Comparison of ENCODE assay signal across 10 cellular contexts in genomic region chr1:9655127-9655723, GRCh38. TPM values are rescaled to one million over a fixed set of nuclear protein-coding genes. Genes with fewer than 3 reads are reported as not detected.
DNase-seq lines count a peak whose midpoint lies in the region; ATAC-seq, FAIRE-seq and TF ChIP-seq lines count a peak whose summit lies in the region.
"Had no signal": no experiment of that assay in that cellular context is flagged by ENCODE, and none has a peak within 500 bp of the region (broad histone marks: within the 10 kb centered on the region; RNA-seq: fewer than 3 reads in every experiment).

No MANE protein-coding gene starts in this region.

- H2AFZ ChIP-seq in HepG2 (ENCODE audit: low read length) = no peak overlapping the region

- H3K36me3 ChIP-seq in HepG2 (replicated peaks in 1 of 2; ENCODE audit: control insufficient read depth in 1 of 2, insufficient read depth in 2 of 2, low read length in 2 of 2) = no peaks in the 10 kb centered on the region
- H3K36me3 ChIP-seq: gastroesophageal sphincter had no signal

- WGBS in HepG2 (ENCODE audit: low lambda C conversion rate) = 41% methylated on average over 11 of the region's 11 CpGs

- DNase-seq in GM19239 (ENCODE audit: insufficient read length, low spot score) = no peak
- DNase-seq in activated CD4-positive, alpha-beta T cell treated with anti-CD3 and anti-CD28 coated beads for 1 hour = peak; percentile 30
- DNase-seq in activated naive CD8-positive, alpha-beta T cell treated with anti-CD3 and anti-CD28 coated beads, Interleukin-2, amount 50 U/mL, for 16 hours (ENCODE audit: low read depth, low spot score) = peak; percentile 32
- peak; percentile 34 to 47 for DNase-seq in stimulated activated CD8-positive, alpha-beta memory T cell treated with anti-CD3 and anti-CD28 coated beads, Interleukin-15, amount 100 ng/mL, for 4 hours (ENCODE audit: low read depth in 2 of 2)
- DNase-seq in HepG2 (ENCODE audit: low spot score) = no peak

- CTCF ChIA-PET in HepG2 (lab: Yijun Ruan, JAX; ENCODE audit: low intra/inter-chr PET ratio, low total read pairs) = no interaction called here

- TF ChIP-seq CTCF in HepG2 (CRISPR knock-in tag; IDR thresholded peaks at IDR 0.05) = no peak

- intact Hi-C loops in HepG2 (cut with micrococcal nuclease; ENCODE audit: unreplicated experiment) = no loop called here

- no peaks in the 10 kb centered on the region for H3K4me1 ChIP-seq in HepG2 (ENCODE audit: insufficient read depth, low read length)

- H3K9me3 ChIP-seq in HepG2 (ENCODE audit: low read length) = no peaks in the 10 kb centered on the region
- H3K9me3 ChIP-seq: gastroesophageal sphincter had no signal

- no peaks in the 10 kb centered on the region for H4K20me1 ChIP-seq in HepG2 (ENCODE audit: insufficient read depth, low read length)

- no peaks in the 10 kb centered on the region for H3K79me2 ChIP-seq in HepG2 (ENCODE audit: insufficient read depth, low read length)

- no peak for TF ChIP-seq RAD21 in HepG2 (CRISPR knock-in tag; IDR thresholded peaks at IDR 0.05)

- in situ Hi-C loops in HepG2 (cut with HindIII; ENCODE audit: extremely low pct_ligation_motif_present, low pct_unique_long_range_greater_than_20kb) = no loop called here

- POLR2A ChIA-PET in HepG2 (lab: Yijun Ruan, JAX) = no interaction called here

- H3K4me3 ChIP-seq in HepG2 (replicated peaks in 1 of 3; ENCODE audit: insufficient read depth in 1 of 3, low read depth in 2 of 3, low read length in 3 of 3) = no peak overlapping the region
- H3K4me3 ChIP-seq: gastroesophageal sphincter had no signal

- H3K27ac ChIP-seq in HepG2 (ENCODE audit: extremely low read length, insufficient read depth, low read length) = no peak overlapping the region
- H3K27ac ChIP-seq: gastroesophageal sphincter had no signal

- no peak for ATAC-seq in GM19467 (IDR thresholded peaks at IDR 0.05; ENCODE audit: unreplicated experiment)
- no peak for ATAC-seq in GM21360 (IDR thresholded peaks at IDR 0.05; ENCODE audit: unreplicated experiment)
- no peak for ATAC-seq in HepG2
- ATAC-seq in GM19023 (IDR thresholded peaks at IDR 0.05; ENCODE audit: unreplicated experiment) = no peak
- ATAC-seq: gastroesophageal sphincter had no signal

- peaks cover 7 to 44% of the 10 kb centered on the region in 2 experiments; a peak in 4 of 5 replicates for H3K27me3 ChIP-seq in HepG2 (ENCODE audit: control insufficient read depth in 1 of 2, insufficient read depth in 2 of 2, low read length in 2 of 2)

- TF ChIP-seq EP300 in HepG2 (IDR thresholded peaks at IDR 0.05; ENCODE audit: low read depth in 2 of 2, low read length in 2 of 2) (no peak), HepG2 (CRISPR knock-in tag; IDR thresholded peaks at IDR 0.05; ENCODE audit: borderline replicate concordance) (no peak)

- no peak for TF ChIP-seq POLR2A in HepG2 (IDR thresholded peaks at IDR 0.05; ENCODE audit: insufficient read depth in 1 of 2, low read depth in 2 of 2, low read length in 2 of 2)

- H3K4me2 ChIP-seq in HepG2 (ENCODE audit: low read depth, low read length) = no peak overlapping the region

- H3K9ac ChIP-seq in HepG2 (ENCODE audit: insufficient read depth, low read depth, low read length) = no peak overlapping the region

- BruUV-seq in HepG2 (replicated peaks; lab: Mats Ljungman, UMichigan) = no TSS peak

- FAIRE-seq in GM19239 (lab: Jason Lieb, UNC) = peak; percentile 95
- no peak for FAIRE-seq in HepG2 (lab: Jason Lieb, UNC)
- FAIRE-seq: bronchial epithelial cell had no signal

TF ChIP-seq in HepG2, 621 proteins besides CTCF, POLR2A, EP300 and RAD21 (continues in another document):
- no peak for TF ChIP-seq ZNF264 (CRISPR knock-in tag; IDR thresholded peaks at IDR 0.05)
- TF ChIP-seq RCOR2 (CRISPR knock-in tag; IDR thresholded peaks at IDR 0.05) = no peak
- TF ChIP-seq THYN1 (CRISPR knock-in tag; IDR thresholded peaks at IDR 0.05; ENCODE audit: borderline replicate concordance, low read depth) = no peak
- TF ChIP-seq FOXO4 (CRISPR knock-in tag; conservative IDR thresholded peaks at IDR 0.05) = no peak
- TF ChIP-seq NCOA1 (CRISPR knock-in tag; IDR thresholded peaks at IDR 0.05) = no peak
- TF ChIP-seq ARNTL (CRISPR knock-in tag; IDR thresholded peaks at IDR 0.05) = no peak
- no peak for TF ChIP-seq ZNF331 (CRISPR knock-in tag; IDR thresholded peaks at IDR 0.05)
- no peak for TF ChIP-seq KDM5A (IDR thresholded peaks at IDR 0.05; ENCODE audit: borderline replicate concordance, low read length)
- TF ChIP-seq ZXDC (CRISPR knock-in tag; IDR thresholded peaks at IDR 0.05) = no peak
- no peak for TF ChIP-seq NFYB (CRISPR knock-in tag; IDR thresholded peaks at IDR 0.05)
- TF ChIP-seq TFDP2 (CRISPR knock-in tag; IDR thresholded peaks at IDR 0.05) = no peak
- no peak for TF ChIP-seq ZNF598 (CRISPR knock-in tag; IDR thresholded peaks at IDR 0.05; ENCODE audit: borderline replicate concordance)

RNA-seq across cellular contexts. Expression of gene PIK3CD, which starts 3.7 kb away (rescaled TPM):
- 6.6 and 7.1 TPM in 2 replicates for total RNA-seq in HepG2 (2016; rRNA removed; fragmentation: Illumina TruSeq; extraction: Trizol)
- 1.2 and 1.5 TPM in 2 replicates for total RNA-seq in HepG2 (2016; cell fraction: cytosol; rRNA removed; fragmentation: Illumina TruSeq; extraction: Trizol; ENCODE audit: low read depth)
- total RNA-seq in HepG2 (2016; cell fraction: insoluble cytoplasmic fraction; rRNA removed; fragmentation: Illumina TruSeq; extraction: Trizol) = 5.2 and 7.8 TPM in 2 replicates
- 3.5 and 3.7 TPM in 2 replicates for total RNA-seq in HepG2 (2016; cell fraction: membrane; rRNA removed; fragmentation: Illumina TruSeq; extraction: Trizol)
- total RNA-seq in HepG2 (2016; cell fraction: nucleus; rRNA removed; fragmentation: Illumina TruSeq; extraction: Trizol) = 6.8 and 7.8 TPM in 2 replicates
- polyA plus RNA-seq in HepG2 (2011; rRNA removed) = 10.0 and 12.5 TPM in 2 replicates
- polyA plus RNA-seq in HepG2 (2011; cell fraction: cytosol; rRNA removed) = 6.6 and 8.0 TPM in 2 replicates
- polyA plus RNA-seq in HepG2 (2011; cell fraction: nucleus; rRNA removed) = 43.0 and 43.6 TPM in 2 replicates
- 9.7 and 11.2 TPM in 2 replicates for polyA plus RNA-seq in HepG2 (2012)
- 0.95 and 1.2 TPM in 2 replicates for polyA plus RNA-seq in HepG2 (2016; cell fraction: cytosol; fragmentation: Illumina TruSeq; extraction: Trizol; ENCODE audit: low read depth)
- 5.2 and 6.0 TPM in 2 replicates for polyA plus RNA-seq in HepG2 (2016; cell fraction: insoluble cytoplasmic fraction; fragmentation: Illumina TruSeq; extraction: Trizol; ENCODE audit: low read depth)
- polyA plus RNA-seq in HepG2 (2016; cell fraction: membrane; fragmentation: Illumina TruSeq; extraction: Trizol; ENCODE audit: low read depth) = 2.1 and 2.5 TPM in 2 replicates
- polyA plus RNA-seq in HepG2 (2016; cell fraction: nucleus; fragmentation: Illumina TruSeq; extraction: Trizol; ENCODE audit: insufficient read depth, low read depth) = 18.6 and 20.4 TPM in 2 replicates
- 1.2 and 22.6 TPM in 2 replicates for polyA minus RNA-seq in HepG2 (2011; rRNA and poly(A)+ RNA removed; ENCODE audit: low replicate concordance)
- 8.6 and 9.7 TPM in 2 replicates for polyA minus RNA-seq in HepG2 (2011; cell fraction: cytosol; rRNA and poly(A)+ RNA removed)
- polyA minus RNA-seq in HepG2 (2011; cell fraction: nucleus; rRNA and poly(A)+ RNA removed) = 11.7 and 12.7 TPM in 2 replicates

Comparison
In these comparisons a context has a peak if more than half of its experiments do, and no peak if none do; other contexts are left out.
1. DNase-seq: peak in activated CD4-positive, alpha-beta T cell treated with anti-CD3 and anti-CD28 coated beads for 1 hour (single experiment), activated naive CD8-positive, alpha-beta T cell treated with anti-CD3 and anti-CD28 coated beads, Interleukin-2, amount 50 U/mL, for 16 hours (single experiment) and stimulated activated CD8-positive, alpha-beta memory T cell treated with anti-CD3 and anti-CD28 coated beads, Interleukin-15, amount 100 ng/mL, for 4 hours (2 of 2); none in GM19239 (single experiment) and HepG2 (single experiment).